ENCODE assay signal across 16 cellular contexts in genomic region chr6:113598786-113599185, GRCh38.
DNase-seq lines count a peak whose midpoint lies in the region; ATAC-seq, FAIRE-seq and TF ChIP-seq lines count a peak whose summit lies in the region.
"Had no signal": no experiment of that assay in that cellular context is flagged by ENCODE, and none has a peak within 500 bp of the region (broad histone marks: within the 10 kb centered on the region; RNA-seq: fewer than 3 reads in every experiment).

No MANE protein-coding gene starts in this region.

- CTCF ChIA-PET in IMR-90 (lab: Yijun Ruan, JAX) = no interaction called here
- CTCF ChIA-PET in Caco-2 (lab: Charles Lee) = no interaction called here

- no peak overlapping the region for H2BK20ac ChIP-seq in IMR-90 (ENCODE audit: low read depth, low read length)

- no peaks in the 10 kb centered on the region for H3K9me3 Mint-ChIP-seq in astrocyte (ENCODE audit: unreplicated experiment)
- H3K9me3 Mint-ChIP-seq in progenitor cell of endocrine pancreas (ENCODE audit: low read depth) = no peaks in the 10 kb centered on the region
- H3K9me3 Mint-ChIP-seq in T-helper 2 cell treated with Interferon-gamma antibody and Interleukin-4, amounts not matched to agents 5 μg/mL and 100 μg/mL, for 36 hours = no peaks in the 10 kb centered on the region
- H3K9me3 Mint-ChIP-seq in Caco-2 (ENCODE audit: unreplicated experiment) = peaks cover 16% of the 10 kb centered on the region
- H3K9me3 Mint-ChIP-seq: CD4-positive, alpha-beta memory T cell had no signal

- H3K4me3 ChIP-seq in IMR-90 (ENCODE audit: insufficient read depth, low read depth, low read length) (no peak overlapping the region), astrocyte (ENCODE audit: insufficient read depth, low read depth, low read length) (no peak overlapping the region), mesodermal cell (ENCODE audit: extremely low read depth, insufficient read depth, low read length, poor library complexity, severe bottlenecking) (no peak overlapping the region), Caco-2 (ENCODE audit: low read depth, low read length) (no peak overlapping the region)
- H3K4me3 ChIP-seq: GM23248 had no signal

- no peaks in the 10 kb centered on the region for H3K79me2 ChIP-seq in astrocyte (ENCODE audit: insufficient read depth, low read length)

- intact Hi-C loops in IMR-90 (cut with micrococcal nuclease) = loop anchor here (5.0 kb wide), 1 partner anchor 259 kb away; the partner anchor contains the start of gene MARCKS
- intact Hi-C loops in Caco-2 (cut with micrococcal nuclease; ENCODE audit: unreplicated experiment) = loop anchor here (2.0 to 5.0 kb wide), 3 partner anchors 44 to 119 kb away; no protein-coding TSS in a partner anchor

- H3K27ac ChIP-seq in IMR-90 (ENCODE audit: insufficient read depth, low read length) (no peak overlapping the region), astrocyte (ENCODE audit: low read depth, low read length) (no peak overlapping the region), mesodermal cell (ENCODE audit: low read depth, low read length, severe bottlenecking) (peak overlapping the region; percentile 62)
- H3K27ac ChIP-seq: C4-2B, GM23248 had no signal

- POLR2A ChIA-PET in IMR-90 (lab: Charles Lee; ENCODE audit: unreplicated experiment) = no interaction called here
- POLR2A ChIA-PET in Caco-2 (lab: Charles Lee) = no interaction called here

- BruUV-seq in IMR-90 (replicated peaks; lab: Mats Ljungman, UMichigan) = no TSS peak
- BruUV-seq in Caco-2 (replicated peaks; lab: Mats Ljungman, UMichigan) = no TSS peak

- no peaks in the 10 kb centered on the region for H3K9me3 ChIP-seq in IMR-90 (ENCODE audit: control insufficient read depth, insufficient read depth, low read length)
- no peaks in the 10 kb centered on the region for H3K9me3 ChIP-seq in astrocyte (ENCODE audit: insufficient read depth, low read depth, low read length)
- H3K9me3 ChIP-seq in mesodermal cell (ENCODE audit: control insufficient read depth, low read length) = no peaks in the 10 kb centered on the region
- H3K9me3 ChIP-seq in Caco-2 = no peaks in the 10 kb centered on the region

- H3K36me3 ChIP-seq in IMR-90 (ENCODE audit: control insufficient read depth, insufficient read depth, low read length) (no peaks in the 10 kb centered on the region), astrocyte (ENCODE audit: insufficient read depth, low read length) (no peaks in the 10 kb centered on the region), mesodermal cell (ENCODE audit: control insufficient read depth, insufficient read depth, low read length) (no peaks in the 10 kb centered on the region), Caco-2 (ENCODE audit: control insufficient read depth, insufficient read depth, low read length) (no peaks in the 10 kb centered on the region)

- no peak overlapping the region for H4K91ac ChIP-seq in IMR-90 (ENCODE audit: insufficient read depth, low read depth, low read length)

- TF ChIP-seq CTCF in IMR-90 (conservative IDR thresholded peaks at IDR 0.05; ENCODE audit: low read depth, low read length) (no peak), astrocyte (IDR thresholded peaks at IDR 0.05; ENCODE audit: insufficient read depth, low read depth, low read length) (no peak), progenitor cell of endocrine pancreas (IDR thresholded peaks at IDR 0.05; ENCODE audit: unreplicated experiment) (no peak), Caco-2 (IDR thresholded peaks at IDR 0.05; ENCODE audit: insufficient read depth in 1 of 2, low read depth in 1 of 2, low read length in 1 of 2, severe bottlenecking in 1 of 2, unreplicated experiment in 1 of 2) (no peak)

- H2BK5ac ChIP-seq in IMR-90 (ENCODE audit: low read depth, low read length, poor library complexity, severe bottlenecking) = no peak overlapping the region

- H2AK5ac ChIP-seq in IMR-90 (ENCODE audit: low read depth, low read length) = no peak overlapping the region

- no peak overlapping the region for H2AK9ac ChIP-seq in IMR-90 (replicated peaks; ENCODE audit: low read depth, low read length, poor library complexity)

- H3K4me1 ChIP-seq in IMR-90 (ENCODE audit: control insufficient read depth, insufficient read depth, low read length) (peaks cover 16% of the 10 kb centered on the region), astrocyte (ENCODE audit: insufficient read depth, low read length) (peaks cover 8% of the 10 kb centered on the region), mesodermal cell (ENCODE audit: control insufficient read depth, insufficient read depth, low read length, poor library complexity, severe bottlenecking) (peaks cover 10% of the 10 kb centered on the region), Caco-2 (peaks cover 11% of the 10 kb centered on the region; the same call in 1 of the 2 replicates)

- no peak for FAIRE-seq in astrocyte (lab: Jason Lieb, UNC)
- FAIRE-seq: A204.1, D721Med, H54 had no signal

- no peaks in the 10 kb centered on the region for H3K79me1 ChIP-seq in IMR-90 (ENCODE audit: low read depth in 1 of 2, low read length in 2 of 2)

- H4K5ac ChIP-seq in IMR-90 (ENCODE audit: low read depth, low read length) = no peak overlapping the region

- no peaks in the 10 kb centered on the region for H3K27me3 ChIP-seq in IMR-90 (ENCODE audit: control insufficient read depth, insufficient read depth, low read length)
- H3K27me3 ChIP-seq in astrocyte (ENCODE audit: insufficient read depth, low read length) = no peaks in the 10 kb centered on the region
- H3K27me3 ChIP-seq in Caco-2 (replicated peaks; ENCODE audit: control insufficient read depth, insufficient read depth, low read length) = no peaks in the 10 kb centered on the region

- H3K4me1 Mint-ChIP-seq in astrocyte (ENCODE audit: low read depth, unreplicated experiment) (peaks cover 9% of the 10 kb centered on the region), progenitor cell of endocrine pancreas (ENCODE audit: low read depth) (peaks cover 39% of the 10 kb centered on the region), Caco-2 (ENCODE audit: low read depth, unreplicated experiment) (peaks cover 25% of the 10 kb centered on the region)
- no peaks in the 10 kb centered on the region for H3K4me1 Mint-ChIP-seq in T-helper 2 cell treated with Interferon-gamma antibody and Interleukin-4, amounts not matched to agents 5 μg/mL and 100 μg/mL, for 36 hours (ENCODE audit: low read depth)
- H3K4me1 Mint-ChIP-seq: CD4-positive, alpha-beta memory T cell had no signal

- no peak overlapping the region for H3K9ac ChIP-seq in IMR-90 (ENCODE audit: low read depth, low read length)
- H3K9ac ChIP-seq in astrocyte (ENCODE audit: low read length) = no peak overlapping the region
- H3K9ac ChIP-seq: GM23248 had no signal

- dilution Hi-C loops in IMR-90 (cut with HindIII; ENCODE audit: low sequenced_read_pairs, unreplicated experiment) = no loop called here

- H2AFZ ChIP-seq in IMR-90 (replicated peaks; ENCODE audit: low read length, poor library complexity) = no peak overlapping the region
- H2AFZ ChIP-seq in astrocyte (ENCODE audit: low read depth, low read length) = no peak overlapping the region
- H2AFZ ChIP-seq: GM23248 had no signal

- TF ChIP-seq POLR2A in IMR-90 (IDR thresholded peaks at IDR 0.05; ENCODE audit: low read depth, low read length) = no peak

- no peak overlapping the region for H3K14ac ChIP-seq in IMR-90 (replicated peaks; ENCODE audit: low read depth, low read length)

- H3K23ac ChIP-seq in IMR-90 (ENCODE audit: low read depth, low read length) = no peak overlapping the region

- H3K56ac ChIP-seq in IMR-90 (ENCODE audit: extremely low read depth, insufficient read depth, low read length) = no peak overlapping the region

- no peaks in the 10 kb centered on the region for H3K27me3 Mint-ChIP-seq in astrocyte (ENCODE audit: low read depth, unreplicated experiment)
- no peaks in the 10 kb centered on the region for H3K27me3 Mint-ChIP-seq in progenitor cell of endocrine pancreas
- H3K27me3 Mint-ChIP-seq in T-helper 2 cell treated with Interferon-gamma antibody and Interleukin-4, amounts not matched to agents 5 μg/mL and 100 μg/mL, for 36 hours (ENCODE audit: low read depth) = no peaks in the 10 kb centered on the region
- H3K27me3 Mint-ChIP-seq in Caco-2 (ENCODE audit: insufficient read depth, unreplicated experiment) = no peaks in the 10 kb centered on the region
- H3K27me3 Mint-ChIP-seq: B cell; CD4-positive, alpha-beta memory T cell had no signal

- H3K4ac ChIP-seq in IMR-90 (ENCODE audit: low read depth, low read length) = no peak overlapping the region

- ATAC-seq in IMR-90 (ENCODE audit: low read depth) = no peak
- ATAC-seq: HCT116 had no signal

- H3K27ac Mint-ChIP-seq in astrocyte (ENCODE audit: unreplicated experiment) (no peak overlapping the region), progenitor cell of endocrine pancreas (peak overlapping the region; percentile 2), Caco-2 (ENCODE audit: unreplicated experiment) (no peak overlapping the region)
- no peak overlapping the region for H3K27ac Mint-ChIP-seq in T-helper 2 cell treated with Interferon-gamma antibody and Interleukin-4, amounts not matched to agents 5 μg/mL and 100 μg/mL, for 36 hours
- H3K27ac Mint-ChIP-seq: CD4-positive, alpha-beta memory T cell had no signal

- no peak overlapping the region for H3K4me3 Mint-ChIP-seq in astrocyte (ENCODE audit: unreplicated experiment)
- no peak overlapping the region for H3K4me3 Mint-ChIP-seq in progenitor cell of endocrine pancreas (ENCODE audit: low read depth)
- no peak overlapping the region for H3K4me3 Mint-ChIP-seq in T-helper 2 cell treated with Interferon-gamma antibody and Interleukin-4, amounts not matched to agents 5 μg/mL and 100 μg/mL, for 36 hours
- H3K4me3 Mint-ChIP-seq in Caco-2 (ENCODE audit: unreplicated experiment) = no peak overlapping the region
- H3K4me3 Mint-ChIP-seq: B cell; CD4-positive, alpha-beta memory T cell had no signal

- H4K20me1 ChIP-seq in IMR-90 (ENCODE audit: insufficient read depth, low read length) = no peaks in the 10 kb centered on the region
- no peaks in the 10 kb centered on the region for H4K20me1 ChIP-seq in astrocyte (ENCODE audit: insufficient read depth, low read length)

- no peaks in the 10 kb centered on the region for H3K9me1 ChIP-seq in IMR-90 (ENCODE audit: insufficient read depth, low read length)

- no peak overlapping the region for H2BK120ac ChIP-seq in IMR-90 (ENCODE audit: low read depth, low read length)

- DNase-seq in IMR-90 = peak; percentile 28
- peak; percentile 48 for DNase-seq in astrocyte (ENCODE audit: low read depth)
- DNase-seq in progenitor cell of endocrine pancreas (ENCODE audit: low spot score, unreplicated experiment) = no peak
- no peak for DNase-seq in T-helper 2 cell treated with Interferon-gamma antibody and Interleukin-4, amounts not matched to agents 5 μg/mL and 100 μg/mL, for 36 hours (ENCODE audit: low spot score)
- no peak for DNase-seq in Caco-2
- no peak for DNase-seq in NCI-H1436 (lab: John Stamatoyannopoulos, UW)
- DNase-seq: CD4-positive, alpha-beta memory T cell; DMS153; GM23248 had no signal

- TF ChIP-seq RAD21 in IMR-90 (IDR thresholded peaks at IDR 0.05; ENCODE audit: low read length) = no peak

- no CpG with 5 or more reads among the region's 3 CpGs for WGBS in IMR-90 (ENCODE audit: extremely low coverage in 2 of 2, insufficient read length in 1 of 2), 2 experiments
- WGBS in mesodermal cell (ENCODE audit: insufficient coverage in 2 of 2), 2 experiments = 90 to 100% methylated on average over 2 of the region's 3 CpGs

- H2BK15ac ChIP-seq in IMR-90 (ENCODE audit: low read depth, low read length) = no peak overlapping the region

- H3K18ac ChIP-seq in IMR-90 (ENCODE audit: low read depth, low read length) = no peak overlapping the region

- no peak overlapping the region for H3K4me2 ChIP-seq in IMR-90 (ENCODE audit: low read depth, low read length)
- no peak overlapping the region for H3K4me2 ChIP-seq in astrocyte (ENCODE audit: low read length)

- in situ Hi-C loops in IMR-90 (cut with MboI; ENCODE audit: low sequenced_read_pairs) = no loop called here

- H4K8ac ChIP-seq in IMR-90 (ENCODE audit: low read depth in 2 of 2, low read length in 2 of 2) = no peak overlapping the region

- H3K36me3 Mint-ChIP-seq in astrocyte (ENCODE audit: low read depth, unreplicated experiment) = no peaks in the 10 kb centered on the region
- no peaks in the 10 kb centered on the region for H3K36me3 Mint-ChIP-seq in progenitor cell of endocrine pancreas (ENCODE audit: insufficient read depth)
- H3K36me3 Mint-ChIP-seq in T-helper 2 cell treated with Interferon-gamma antibody and Interleukin-4, amounts not matched to agents 5 μg/mL and 100 μg/mL, for 36 hours (ENCODE audit: low read depth) = no peaks in the 10 kb centered on the region
- H3K36me3 Mint-ChIP-seq in Caco-2 (ENCODE audit: insufficient read depth, unreplicated experiment) = no peaks in the 10 kb centered on the region
- H3K36me3 Mint-ChIP-seq: CD4-positive, alpha-beta memory T cell had no signal

Comparison
In these comparisons a context has a peak if more than half of its experiments do, and no peak if none do; other contexts are left out.
1. DNase-seq: peak in IMR-90 (single experiment) and astrocyte (single experiment); none in progenitor cell of endocrine pancreas (single experiment), T-helper 2 cell treated with Interferon-gamma antibody and Interleukin-4, amounts not matched to agents 5 μg/mL and 100 μg/mL, for 36 hours (single experiment), Caco-2 (0 of 2) and NCI-H1436 (single experiment).